Comparison of ENCODE assay signal across 9 cellular contexts in genomic region chr11:73184953-73185671, GRCh38. TPM values are rescaled to one million over a fixed set of nuclear protein-coding genes. Genes with fewer than 3 reads are reported as not detected.
DNase-seq lines count a peak whose midpoint lies in the region; ATAC-seq and TF ChIP-seq lines count a peak whose summit lies in the region.
"Had no signal": no experiment of that assay in that cellular context is flagged by ENCODE, and none has a peak within 500 bp of the region (broad histone marks: within the 10 kb centered on the region; RNA-seq: fewer than 3 reads in every experiment).

No MANE protein-coding gene starts in this region.

- peak; percentile 93 for ATAC-seq in Panc1
- no peak for ATAC-seq in HG03565 (IDR thresholded peaks at IDR 0.05; ENCODE audit: unreplicated experiment)

- POLR2A ChIA-PET in Panc1 (lab: Charles Lee): no interaction called here

- H3K4me3 ChIP-seq in Panc1 (ENCODE audit: low read depth in 2 of 2, low read length in 2 of 2) (peak overlapping the region in 1 of 2 experiments; percentile 32; a peak in 3 of 4 replicates), fibroblast of lung (replicated peaks in 1 of 4; ENCODE audit: control extremely low read depth in 1 of 4, insufficient read depth in 1 of 4, low read depth in 3 of 4, low read length in 4 of 4) (no peak overlapping the region), testis (no peak overlapping the region)

- H3K4me2 ChIP-seq in fibroblast of lung (ENCODE audit: extremely low read depth, insufficient read depth, low read length): no peak overlapping the region

- H3K9me3 ChIP-seq in Panc1 (ENCODE audit: control insufficient read depth, insufficient read depth, low read depth, low read length) (no peaks in the 10 kb centered on the region), fibroblast of lung (ENCODE audit: control insufficient read depth, insufficient read depth, low read depth, low read length) (no peaks in the 10 kb centered on the region), testis (no peaks in the 10 kb centered on the region)

- no peak overlapping the region for H3K4me3 Mint-ChIP-seq in nephron progenitor cell

- H3K27me3 ChIP-seq in Panc1 (ENCODE audit: control insufficient read depth, insufficient read depth, low read length): 0 out of 2 replicates have a peak, but pooled peaks cover 3% of the 10 kb centered on the region
- H3K27me3 ChIP-seq in fibroblast of lung (ENCODE audit: control insufficient read depth, insufficient read depth, low read length): peaks cover 2% of the 10 kb centered on the region
- H3K27me3 ChIP-seq in testis: no peaks in the 10 kb centered on the region

- H2AFZ ChIP-seq in fibroblast of lung (ENCODE audit: low read length): no peak overlapping the region

- H3K36me3 ChIP-seq in Panc1 (ENCODE audit: control insufficient read depth, insufficient read depth, low read length) (no peaks in the 10 kb centered on the region), fibroblast of lung (ENCODE audit: control insufficient read depth, insufficient read depth, low read length) (no peaks in the 10 kb centered on the region), testis (ENCODE audit: low read depth, missing control alignments) (no peaks in the 10 kb centered on the region)

- in situ Hi-C loops in Caki2 (cut with HindIII; ENCODE audit: low pct_unique_long_range_greater_than_20kb, low sequenced_read_pairs) (no loop called here), Panc1 (cut with HindIII; ENCODE audit: low pct_unique_long_range_greater_than_20kb, low sequenced_read_pairs) (no loop called here)

- no peak overlapping the region for H3K9ac ChIP-seq in fibroblast of lung (ENCODE audit: insufficient read depth, low read length)

- peaks cover 33% of the 10 kb centered on the region for H3K27me3 Mint-ChIP-seq in nephron progenitor cell (ENCODE audit: low read depth, poor library complexity)

- H3K4me1 ChIP-seq in Panc1 (ENCODE audit: control insufficient read depth, insufficient read depth, low read length) (peaks cover 5% of the 10 kb centered on the region; the same call in 1 of the 2 replicates), fibroblast of lung (ENCODE audit: control insufficient read depth, extremely low read depth, insufficient read depth, low read length) (peaks cover 5% of the 10 kb centered on the region), testis (peaks cover 13% of the 10 kb centered on the region)

- DNase-seq in Caki2 (ENCODE audit: low read depth): peak; percentile 43
- peak; percentile 81 for DNase-seq in HPDE6-E6E7 (ENCODE audit: extremely low spot score)
- DNase-seq in Panc1 (ENCODE audit: low read depth, low spot score): peak; percentile 56
- DNase-seq in activated T-cell treated with anti-CD3 and anti-CD28 coated beads, Interleukin-2, amount 50 U/mL, for 48 hours: peak; percentile 80
- peak; percentile 28 to 39 for DNase-seq in fibroblast of lung (ENCODE audit: low read depth in 2 of 2)
- DNase-seq in nephron progenitor cell: peak; percentile 70
- peak; percentile 70 for DNase-seq in testis

- no peak for TF ChIP-seq POLR2A in testis (IDR thresholded peaks at IDR 0.05)

- intact Hi-C loops in Panc1 (cut with micrococcal nuclease; ENCODE audit: unreplicated experiment): loop anchor here (1.0 to 2.0 kb wide), 2 partner anchors 58 to 104 kb away; no protein-coding TSS in a partner anchor
- intact Hi-C loops in testis (cut with DNase I; ENCODE audit: low total_unique reads): loop anchor here (10.0 kb wide), 1 partner anchor 100 kb away; no protein-coding TSS in a partner anchor

- no peak overlapping the region for H3K27ac Mint-ChIP-seq in nephron progenitor cell

- 53 to 73% methylated on average over 9 to 18 of the region's 18 CpGs for WGBS in testis, 2 donors

- no peaks in the 10 kb centered on the region for H4K20me1 ChIP-seq in fibroblast of lung (ENCODE audit: control insufficient read depth, extremely low read depth, insufficient read depth, low read length)

- H3K36me3 Mint-ChIP-seq in nephron progenitor cell (ENCODE audit: low read depth): no peaks in the 10 kb centered on the region

- no peak overlapping the region for H3K27ac ChIP-seq in Panc1 (ENCODE audit: low read length)
- H3K27ac ChIP-seq in fibroblast of lung (ENCODE audit: insufficient read depth, low read length): no peak overlapping the region
- peak overlapping the region in 1 of 2 donors; percentile 35 for H3K27ac ChIP-seq in testis

- CTCF ChIA-PET in Panc1 (lab: Charles Lee): interaction anchor here (0.6 to 2.3 kb wide), 4 partner anchors 39 to 289 kb away, joined by 3 to 8 read pairs (median 7); no protein-coding TSS in a partner anchor

- peaks cover 10% of the 10 kb centered on the region for H3K4me1 Mint-ChIP-seq in nephron progenitor cell

- BruUV-seq in Panc1 (replicated peaks; lab: Mats Ljungman, UMichigan): no TSS peak

- H3K9me3 Mint-ChIP-seq in nephron progenitor cell: peaks cover 4% of the 10 kb centered on the region

- TF ChIP-seq CTCF in Panc1 (IDR thresholded peaks at IDR 0.05) (peak; percentile 98), fibroblast of lung (conservative IDR thresholded peaks at IDR 0.05 in 1 of 2, IDR thresholded peaks at IDR 0.05 in 1 of 2; ENCODE audit: low read depth in 1 of 2, low read length in 2 of 2) (peak; percentile 92 to 96), nephron progenitor cell (IDR thresholded peaks at IDR 0.05) (peak; percentile 75), testis (IDR thresholded peaks at IDR 0.05) (peak; percentile 56 to 81 (median 76))

- H3K79me2 ChIP-seq in fibroblast of lung (ENCODE audit: control insufficient read depth, insufficient read depth, low read length): no peaks in the 10 kb centered on the region

RNA-seq across cellular contexts. Expression of gene P2RY2, which starts 33.0 kb away (rescaled TPM):
- 0.47 TPM in 1 of 2 replicates, not detected in the other for total RNA-seq in Caki2 (2014; rRNA removed; shearing (Covaris generic); ENCODE audit: low replicate concordance)
- total RNA-seq in Panc1 (2021; ENCODE audit: unreplicated experiment) (2.4 TPM), fibroblast of lung (under 0.01 and 0.17 TPM in 2 replicates), testis (1 to 10 TPM; 2.0 to 3.6 TPM)
- 2.0 TPM for polyA plus RNA-seq in Panc1 (2012; ENCODE audit: insufficient read length)
- polyA plus RNA-seq in fibroblast of lung (0.05 TPM in 1 of 2 replicates, not detected in the other), testis (ENCODE audit: insufficient read depth, low read depth, low replicate concordance) (0.94 TPM)
- 0.08 TPM in 1 of 2 replicates, not detected in the other for polyA plus RNA-seq in fibroblast of lung (2012)
- not detected in 2 replicates for polyA minus RNA-seq in fibroblast of lung (ENCODE audit: low replicate concordance)
- total RNA-seq: T-helper 1 cell treated with Interleukin-12 subunit alpha and Interleukin-12 subunit beta and Interleukin-4 antibody, amounts not matched to agents 30 ng/mL and 1 ng/mL, for 36 hours had no signal

RNA-seq across cellular contexts. Expression of gene FCHSD2, which starts 43.0 kb away (rescaled TPM):
- 1.8 and 4.4 TPM in 2 replicates for total RNA-seq in Caki2 (2014; rRNA removed; shearing (Covaris generic); ENCODE audit: low replicate concordance)
- total RNA-seq in Panc1 (2021; ENCODE audit: unreplicated experiment): 31.8 TPM
- 13.9 TPM for polyA plus RNA-seq in Panc1 (2012; ENCODE audit: insufficient read length)
- 11.8 and 19.5 TPM in 2 replicates for total RNA-seq in fibroblast of lung
- 25.6 and 40.6 TPM in 2 replicates for polyA plus RNA-seq in fibroblast of lung
- polyA plus RNA-seq in fibroblast of lung (2012): 13.4 and 22.1 TPM in 2 replicates
- 9.3 and 14.0 TPM in 2 replicates for polyA minus RNA-seq in fibroblast of lung (ENCODE audit: low replicate concordance)
- 10 to 100 TPM; 65.9 to 69.6 TPM for total RNA-seq in testis
- polyA plus RNA-seq in testis (ENCODE audit: insufficient read depth, low read depth, low replicate concordance): 44.0 TPM
